11 cellular contexts compared by ENCODE assay signal in genomic region chr1:231000639-231001038, GRCh38.
"Had no signal": no experiment of that assay in that cellular context is flagged by ENCODE, and none has a peak within 500 bp of the region (broad histone marks: within the 10 kb centered on the region; RNA-seq: fewer than 3 reads in every experiment).

No MANE protein-coding gene starts in this region.

- H3K4me1 Mint-ChIP-seq: GM23338, H9 had no signal

- H3K4me3 Mint-ChIP-seq: GM23338, H9, HFFc6 had no signal

- DNase-seq: GM23248, GOT3, H7, H9, HCEC 1CT, HFFc6 had no signal

- H3K4me3 ChIP-seq: GM23248, GM23338, HAP-1 had no signal

- ATAC-seq: GM23338, HCT116 had no signal

- H3K27ac ChIP-seq: GM23248 had no signal

- H3K4me2 ChIP-seq: GM23338 had no signal

- H3K27ac Mint-ChIP-seq: GM23338, H9, HFFc6 had no signal

- H3K4me1 ChIP-seq: HAP-1 had no signal

- H3K9me3 ChIP-seq: HAP-1 had no signal

- FAIRE-seq: H1, H54 had no signal

- H3K9ac ChIP-seq: GM23248 had no signal

- H2AFZ ChIP-seq: GM23248, GM23338 had no signal
